Comparison of ENCODE assay signal across 1 cellular context in the genomic region with DNA sequence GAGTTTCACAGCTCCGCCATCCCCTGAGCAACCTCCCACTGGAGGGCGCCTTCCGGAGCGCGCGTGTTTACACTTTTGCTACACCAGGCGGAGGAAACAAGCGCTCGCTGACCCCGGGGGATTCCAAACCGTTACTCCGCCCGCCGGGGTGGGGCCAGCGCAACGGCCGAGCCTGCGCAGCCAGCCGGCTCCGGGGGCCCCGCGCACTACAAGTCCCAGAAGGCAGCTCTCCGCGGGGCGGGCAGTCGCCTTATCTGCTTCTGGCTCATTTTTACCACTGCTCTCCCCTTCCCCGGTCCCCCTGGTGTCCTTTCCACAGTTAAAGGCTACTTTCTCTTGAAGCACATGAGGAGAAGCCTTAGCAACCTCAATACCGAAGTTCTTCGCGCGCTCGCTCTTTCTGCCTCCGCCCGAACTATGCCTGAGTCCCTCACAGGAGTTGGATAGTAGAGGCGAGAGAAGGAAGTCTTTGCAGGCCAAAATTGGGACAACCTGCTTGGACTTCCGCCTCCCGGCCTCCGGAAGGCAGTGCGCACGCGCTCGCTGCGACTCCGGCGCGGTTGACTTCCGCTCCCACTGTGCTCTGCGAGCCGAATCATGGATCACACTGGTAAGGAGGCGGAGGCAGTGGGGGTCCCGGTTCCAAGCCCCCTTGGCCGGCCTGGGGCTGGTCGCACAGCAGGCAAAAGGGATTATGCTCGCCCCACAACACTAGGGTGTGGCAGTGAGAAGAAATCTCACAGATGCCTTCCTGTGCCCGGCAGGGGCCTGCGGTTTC.
TF ChIP-seq lines count a peak whose summit lies in the region.

A gene with protein sequence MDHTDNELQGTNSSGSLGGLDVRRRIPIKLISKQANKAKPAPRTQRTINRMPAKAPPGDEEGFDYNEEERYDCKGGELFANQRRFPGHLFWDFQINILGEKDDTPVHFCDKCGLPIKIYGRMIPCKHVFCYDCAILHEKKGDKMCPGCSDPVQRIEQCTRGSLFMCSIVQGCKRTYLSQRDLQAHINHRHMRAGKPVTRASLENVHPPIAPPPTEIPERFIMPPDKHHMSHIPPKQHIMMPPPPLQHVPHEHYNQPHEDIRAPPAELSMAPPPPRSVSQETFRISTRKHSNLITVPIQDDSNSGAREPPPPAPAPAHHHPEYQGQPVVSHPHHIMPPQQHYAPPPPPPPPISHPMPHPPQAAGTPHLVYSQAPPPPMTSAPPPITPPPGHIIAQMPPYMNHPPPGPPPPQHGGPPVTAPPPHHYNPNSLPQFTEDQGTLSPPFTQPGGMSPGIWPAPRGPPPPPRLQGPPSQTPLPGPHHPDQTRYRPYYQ (plus strand): TSS at position 576 of the 778 bp plus-strand sequence. CDS start 22 bp downstream, at position 598.

TF ChIP-seq in K562, 482 proteins besides CTCF, POLR2A, EP300 and RAD21 (continued from another document):
- TF ChIP-seq, protein P1, sequence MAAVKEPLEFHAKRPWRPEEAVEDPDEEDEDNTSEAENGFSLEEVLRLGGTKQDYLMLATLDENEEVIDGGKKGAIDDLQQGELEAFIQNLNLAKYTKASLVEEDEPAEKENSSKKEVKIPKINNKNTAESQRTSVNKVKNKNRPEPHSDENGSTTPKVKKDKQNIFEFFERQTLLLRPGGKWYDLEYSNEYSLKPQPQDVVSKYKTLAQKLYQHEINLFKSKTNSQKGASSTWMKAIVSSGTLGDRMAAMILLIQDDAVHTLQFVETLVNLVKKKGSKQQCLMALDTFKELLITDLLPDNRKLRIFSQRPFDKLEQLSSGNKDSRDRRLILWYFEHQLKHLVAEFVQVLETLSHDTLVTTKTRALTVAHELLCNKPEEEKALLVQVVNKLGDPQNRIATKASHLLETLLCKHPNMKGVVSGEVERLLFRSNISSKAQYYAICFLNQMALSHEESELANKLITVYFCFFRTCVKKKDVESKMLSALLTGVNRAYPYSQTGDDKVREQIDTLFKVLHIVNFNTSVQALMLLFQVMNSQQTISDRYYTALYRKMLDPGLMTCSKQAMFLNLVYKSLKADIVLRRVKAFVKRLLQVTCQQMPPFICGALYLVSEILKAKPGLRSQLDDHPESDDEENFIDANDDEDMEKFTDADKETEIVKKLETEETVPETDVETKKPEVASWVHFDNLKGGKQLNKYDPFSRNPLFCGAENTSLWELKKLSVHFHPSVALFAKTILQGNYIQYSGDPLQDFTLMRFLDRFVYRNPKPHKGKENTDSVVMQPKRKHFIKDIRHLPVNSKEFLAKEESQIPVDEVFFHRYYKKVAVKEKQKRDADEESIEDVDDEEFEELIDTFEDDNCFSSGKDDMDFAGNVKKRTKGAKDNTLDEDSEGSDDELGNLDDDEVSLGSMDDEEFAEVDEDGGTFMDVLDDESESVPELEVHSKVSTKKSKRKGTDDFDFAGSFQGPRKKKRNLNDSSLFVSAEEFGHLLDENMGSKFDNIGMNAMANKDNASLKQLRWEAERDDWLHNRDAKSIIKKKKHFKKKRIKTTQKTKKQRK (IDR thresholded peaks at IDR 0.05; ENCODE audit: borderline replicate concordance, low read depth, low read length), result no peak
- TF ChIP-seq TEAD2 (tag; IDR thresholded peaks at IDR 0.05) (no peak), RBM39 (optimal IDR thresholded peaks at IDR 0.05; ENCODE audit: low read depth, low read length) (no peak), NCOA6 (IDR thresholded peaks at IDR 0.05) (no peak), ERF (CRISPR knock-in tag; IDR thresholded peaks at IDR 0.05) (peak; percentile 13; the same call in 1 of the 2 replicates), ZNF143 (CRISPR knock-in tag; IDR thresholded peaks at IDR 0.05) (peak; percentile 92), NFATC3 (IDR thresholded peaks at IDR 0.05) (no peak), ZNF212 (CRISPR knock-in tag; IDR thresholded peaks at IDR 0.05) (no peak), HMGN3 (IDR thresholded peaks at IDR 0.05; ENCODE audit: borderline replicate concordance, extremely low read depth, insufficient read length, low read depth, low read length) (peak; percentile 68), ZC3H8 (IDR thresholded peaks at IDR 0.05) (no peak), L3MBTL2 (IDR thresholded peaks at IDR 0.05) (peak; percentile 86), PCBP1 (IDR thresholded peaks at IDR 0.05; ENCODE audit: low read depth, low read length, poor library complexity, severe bottlenecking) (no peak), RBFOX2 (IDR thresholded peaks at IDR 0.05; ENCODE audit: low read depth, low read length) (peak; percentile 97), SMAD3 (CRISPR knock-in tag; conservative IDR thresholded peaks at IDR 0.05) (0 out of 2 replicates have a peak, but pooled peaks have one; percentile 51), PHF20 (IDR thresholded peaks at IDR 0.05; ENCODE audit: partially characterized antibody) (peak; percentile 98), POLR2H (tag; IDR thresholded peaks at IDR 0.05; ENCODE audit: low read depth) (peak; percentile 95), SMAD2 (IDR thresholded peaks at IDR 0.05; ENCODE audit: low read depth, low read length) (no peak)
- TF ChIP-seq, protein P2, sequence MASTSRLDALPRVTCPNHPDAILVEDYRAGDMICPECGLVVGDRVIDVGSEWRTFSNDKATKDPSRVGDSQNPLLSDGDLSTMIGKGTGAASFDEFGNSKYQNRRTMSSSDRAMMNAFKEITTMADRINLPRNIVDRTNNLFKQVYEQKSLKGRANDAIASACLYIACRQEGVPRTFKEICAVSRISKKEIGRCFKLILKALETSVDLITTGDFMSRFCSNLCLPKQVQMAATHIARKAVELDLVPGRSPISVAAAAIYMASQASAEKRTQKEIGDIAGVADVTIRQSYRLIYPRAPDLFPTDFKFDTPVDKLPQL (IDR thresholded peaks at IDR 0.05; ENCODE audit: extremely low read depth, insufficient read length), result peak; percentile 63
- TF ChIP-seq, protein P3, sequence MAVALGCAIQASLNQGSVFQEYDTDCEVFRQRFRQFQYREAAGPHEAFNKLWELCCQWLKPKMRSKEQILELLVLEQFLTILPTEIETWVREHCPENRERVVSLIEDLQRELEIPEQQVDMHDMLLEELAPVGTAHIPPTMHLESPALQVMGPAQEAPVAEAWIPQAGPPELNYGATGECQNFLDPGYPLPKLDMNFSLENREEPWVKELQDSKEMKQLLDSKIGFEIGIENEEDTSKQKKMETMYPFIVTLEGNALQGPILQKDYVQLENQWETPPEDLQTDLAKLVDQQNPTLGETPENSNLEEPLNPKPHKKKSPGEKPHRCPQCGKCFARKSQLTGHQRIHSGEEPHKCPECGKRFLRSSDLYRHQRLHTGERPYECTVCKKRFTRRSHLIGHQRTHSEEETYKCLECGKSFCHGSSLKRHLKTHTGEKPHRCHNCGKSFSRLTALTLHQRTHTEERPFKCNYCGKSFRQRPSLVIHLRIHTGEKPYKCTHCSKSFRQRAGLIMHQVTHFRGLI (CRISPR knock-in tag; IDR thresholded peaks at IDR 0.05), result 0 out of 2 replicates have a peak, but pooled peaks have one; percentile 65
- TF ChIP-seq, protein P4, sequence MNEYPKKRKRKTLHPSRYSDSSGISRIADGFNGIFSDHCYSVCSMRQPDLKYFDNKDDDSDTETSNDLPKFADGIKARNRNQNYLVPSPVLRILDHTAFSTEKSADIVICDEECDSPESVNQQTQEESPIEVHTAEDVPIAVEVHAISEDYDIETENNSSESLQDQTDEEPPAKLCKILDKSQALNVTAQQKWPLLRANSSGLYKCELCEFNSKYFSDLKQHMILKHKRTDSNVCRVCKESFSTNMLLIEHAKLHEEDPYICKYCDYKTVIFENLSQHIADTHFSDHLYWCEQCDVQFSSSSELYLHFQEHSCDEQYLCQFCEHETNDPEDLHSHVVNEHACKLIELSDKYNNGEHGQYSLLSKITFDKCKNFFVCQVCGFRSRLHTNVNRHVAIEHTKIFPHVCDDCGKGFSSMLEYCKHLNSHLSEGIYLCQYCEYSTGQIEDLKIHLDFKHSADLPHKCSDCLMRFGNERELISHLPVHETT (CRISPR knock-in tag; conservative IDR thresholded peaks at IDR 0.05 in 1 of 2, IDR thresholded peaks at IDR 0.05 in 1 of 2), result no peak; a peak in 1 of 4 replicates
- TF ChIP-seq, protein P5, sequence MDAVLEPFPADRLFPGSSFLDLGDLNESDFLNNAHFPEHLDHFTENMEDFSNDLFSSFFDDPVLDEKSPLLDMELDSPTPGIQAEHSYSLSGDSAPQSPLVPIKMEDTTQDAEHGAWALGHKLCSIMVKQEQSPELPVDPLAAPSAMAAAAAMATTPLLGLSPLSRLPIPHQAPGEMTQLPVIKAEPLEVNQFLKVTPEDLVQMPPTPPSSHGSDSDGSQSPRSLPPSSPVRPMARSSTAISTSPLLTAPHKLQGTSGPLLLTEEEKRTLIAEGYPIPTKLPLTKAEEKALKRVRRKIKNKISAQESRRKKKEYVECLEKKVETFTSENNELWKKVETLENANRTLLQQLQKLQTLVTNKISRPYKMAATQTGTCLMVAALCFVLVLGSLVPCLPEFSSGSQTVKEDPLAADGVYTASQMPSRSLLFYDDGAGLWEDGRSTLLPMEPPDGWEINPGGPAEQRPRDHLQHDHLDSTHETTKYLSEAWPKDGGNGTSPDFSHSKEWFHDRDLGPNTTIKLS (IDR thresholded peaks at IDR 0.05; ENCODE audit: borderline replicate concordance, low read depth), result peak; percentile 93
